Comparison of ENCODE assay signal across 15 cellular contexts in genomic region chr16:17130733-17131132, GRCh38.
"Had no signal": no experiment of that assay in that cellular context is flagged by ENCODE, and none has a peak within 500 bp of the region (broad histone marks: within the 10 kb centered on the region; RNA-seq: fewer than 3 reads in every experiment).

No MANE protein-coding gene starts in this region.

- H3K9me3 Mint-ChIP-seq: neural crest cell had no signal

- H3K27ac ChIP-seq: colonic mucosa, left ventricle myocardium inferior, parathyroid adenoma, thyroid gland, uterus, VCaP had no signal

- H3K27me3 Mint-ChIP-seq: activated CD4-positive, alpha-beta T cell treated with anti-CD3 and anti-CD28 coated beads for 36 hours had no signal

- H3K4me3 Mint-ChIP-seq: activated CD4-positive, alpha-beta T cell treated with anti-CD3 and anti-CD28 coated beads for 36 hours; neural crest cell had no signal

- H3K9me3 ChIP-seq: colonic mucosa, left ventricle myocardium inferior, thyroid gland, uterus had no signal

- H3K4me3 ChIP-seq: colonic mucosa, left ventricle myocardium inferior, thyroid gland, uterus had no signal

- H3K27ac Mint-ChIP-seq: activated CD4-positive, alpha-beta T cell treated with anti-CD3 and anti-CD28 coated beads for 36 hours had no signal

- FAIRE-seq: keratinocyte had no signal

- H3K36me3 ChIP-seq: colonic mucosa, left ventricle myocardium inferior, uterus had no signal

- H3K4me1 ChIP-seq: colonic mucosa, left ventricle myocardium inferior, parathyroid adenoma, thyroid gland, uterus had no signal

- ATAC-seq: activated CD4-positive, alpha-beta T cell treated with anti-CD3 and anti-CD28 coated beads for 36 hours had no signal

- DNase-seq: activated CD4-positive, alpha-beta T cell treated with anti-CD3 and anti-CD28 coated beads for 36 hours; activated effector memory CD4-positive, alpha-beta T cell treated with anti-CD3 and anti-CD28 coated beads, Interleukin-2, amount 50 U/mL, for 16 hours; activated T-cell treated with anti-CD3 and anti-CD28 coated beads, Interleukin-2, amount 50 U/mL, for 1 hour; colonic mucosa; effector CD4-positive, alpha-beta T cell; foreskin melanocyte; left ventricle myocardium inferior; mesenchymal stem cell; stimulated activated CD4-positive, alpha-beta T cell treated with anti-CD3 and anti-CD28 coated beads, Interleukin-4, amount 100 ng/mL, for 4 hours; thyroid gland; uterus had no signal

- H3K27me3 ChIP-seq: colonic mucosa, thyroid gland, uterus had no signal
